Comparison of ENCODE assay signal across 26 cellular contexts in the genomic region with DNA sequence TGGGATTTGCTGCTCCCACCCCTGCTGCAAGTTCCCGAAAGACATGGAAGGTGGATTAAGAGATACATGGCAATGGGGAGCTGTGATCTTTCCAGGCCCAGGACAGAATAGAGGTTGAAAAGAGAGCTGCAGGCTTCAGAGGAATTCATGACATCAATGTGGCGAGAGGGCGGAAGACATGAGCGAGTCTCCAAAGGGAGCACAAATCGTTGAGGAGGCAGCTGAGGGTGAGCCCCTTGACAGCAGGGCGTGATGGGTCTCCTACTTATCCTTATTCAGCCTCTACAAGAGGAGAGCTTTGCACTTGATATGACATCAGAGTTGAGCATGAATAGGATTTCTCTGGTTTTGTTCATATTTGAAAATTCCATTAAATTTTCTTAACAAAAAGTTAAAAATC. TPM values are rescaled to one million over a fixed set of nuclear protein-coding genes. Genes with fewer than 3 reads are reported as not detected.
"Had no signal": no experiment of that assay in that cellular context is flagged by ENCODE, and none has a peak within 500 bp of the region (broad histone marks: within the 10 kb centered on the region; RNA-seq: fewer than 3 reads in every experiment).

No MANE protein-coding gene starts in this region.

- H3K9ac ChIP-seq: neural progenitor cell, parathyroid adenoma had no signal

- FAIRE-seq: endometrium, keratinocyte had no signal

- H3K4me2 ChIP-seq: neural progenitor cell had no signal

- H3K4me1 Mint-ChIP-seq: memory B cell; stimulated activated effector memory CD8-positive, alpha-beta T cell treated with anti-CD3 and anti-CD28 coated beads, Interleukin-12 subunit alpha, Interleukin-12 subunit beta, amount 100 ng/mL, for 72 hours had no signal

- H3K27me3 ChIP-seq: esophagus squamous epithelium, neural progenitor cell, sigmoid colon, testis, tibial artery had no signal

- H3K79me2 ChIP-seq: parathyroid adenoma had no signal

- DNase-seq: effector memory CD8-positive, alpha-beta T cell; erythroblast; esophagus squamous epithelium; foreskin melanocyte; left ventricle myocardium superior; lower lobe of right lung; midbrain; naive thymus-derived CD4-positive, alpha-beta T cell; right cardiac atrium; sigmoid colon; stimulated activated CD4-positive, alpha-beta T cell treated with anti-CD3 and anti-CD28 coated beads, Interleukin-2, amount 100 ng/mL, for 24 hours; stimulated activated CD4-positive, alpha-beta T cell treated with anti-CD3 and anti-CD28 coated beads, Interleukin-4, amount 100 ng/mL, for 24 hours; stimulated activated naive CD8-positive, alpha-beta T cell treated with anti-CD3 and anti-CD28 coated beads, Interleukin-15, Interleukin-2, amounts not matched to agents 100 U/mL and 50 U/mL, for 24 hours; substantia nigra; testis; tibial artery had no signal

- H3K4me1 ChIP-seq: parathyroid adenoma, testis had no signal

- H3K9me3 Mint-ChIP-seq: effector memory CD8-positive, alpha-beta T cell; memory B cell; naive thymus-derived CD4-positive, alpha-beta T cell; stimulated activated effector memory CD8-positive, alpha-beta T cell treated with anti-CD3 and anti-CD28 coated beads, Interleukin-12 subunit alpha, Interleukin-12 subunit beta, amount 100 ng/mL, for 72 hours had no signal

- H3K36me3 ChIP-seq: esophagus squamous epithelium, lower lobe of right lung, neural progenitor cell, prostate gland, sigmoid colon, tibial artery had no signal

- H3K4me3 ChIP-seq: coronary artery, esophagus squamous epithelium, lower lobe of right lung, neural progenitor cell, prostate gland, sigmoid colon, tibial artery had no signal

- H3K4me3 Mint-ChIP-seq: effector memory CD8-positive, alpha-beta T cell; memory B cell; naive thymus-derived CD4-positive, alpha-beta T cell; nephron; neural progenitor cell; stimulated activated effector memory CD8-positive, alpha-beta T cell treated with anti-CD3 and anti-CD28 coated beads, Interleukin-12 subunit alpha, Interleukin-12 subunit beta, amount 100 ng/mL, for 72 hours; type B pancreatic cell had no signal

- H3K27me3 Mint-ChIP-seq: type B pancreatic cell had no signal

- H3K36me3 Mint-ChIP-seq: memory B cell; naive thymus-derived CD4-positive, alpha-beta T cell; neural progenitor cell; stimulated activated effector memory CD8-positive, alpha-beta T cell treated with anti-CD3 and anti-CD28 coated beads, Interleukin-12 subunit alpha, Interleukin-12 subunit beta, amount 100 ng/mL, for 72 hours; type B pancreatic cell had no signal

- H3K27ac ChIP-seq: coronary artery, lower lobe of right lung, neural progenitor cell, parathyroid adenoma, prostate gland, sigmoid colon, testis, tibial artery had no signal

- H3K27ac Mint-ChIP-seq: effector memory CD8-positive, alpha-beta T cell; memory B cell; naive thymus-derived CD4-positive, alpha-beta T cell; nephron; neural progenitor cell; stimulated activated effector memory CD8-positive, alpha-beta T cell treated with anti-CD3 and anti-CD28 coated beads, Interleukin-12 subunit alpha, Interleukin-12 subunit beta, amount 100 ng/mL, for 72 hours had no signal

RNA-seq across cellular contexts. Expression of a gene that starts 45.5 kb away (rescaled TPM):
- polyA plus RNA-seq: naive thymus-derived CD4-positive, alpha-beta T cell had no signal
